ENCODE assay signal across 19 cellular contexts in genomic region chr9:81621785-81622243, GRCh38.
DNase-seq lines count a peak whose midpoint lies in the region; ATAC-seq and TF ChIP-seq lines count a peak whose summit lies in the region.
"Had no signal": no experiment of that assay in that cellular context is flagged by ENCODE, and none has a peak within 500 bp of the region (broad histone marks: within the 10 kb centered on the region; RNA-seq: fewer than 3 reads in every experiment).

No MANE protein-coding gene starts in this region.

- H3K4me1 ChIP-seq in HUES6 (ENCODE audit: control insufficient read depth, insufficient read depth, low read length): peaks cover 45% of the 10 kb centered on the region
- H3K4me1 ChIP-seq in endodermal cell (ENCODE audit: control insufficient read depth, insufficient read depth, low read length): peaks cover 13% of the 10 kb centered on the region

- peak overlapping the region; percentile 67 for H3K27ac ChIP-seq in HUES6 (ENCODE audit: low read depth, low read length)
- peak overlapping the region; percentile 55 for H3K27ac ChIP-seq in endodermal cell (ENCODE audit: low read depth, low read length)
- H3K27ac ChIP-seq: coronary artery, ovary, SK-N-MC, testis had no signal

- H3K4me3 ChIP-seq in HUES6 (ENCODE audit: low read depth, low read length) (no peak overlapping the region), endodermal cell (ENCODE audit: low read length) (no peak overlapping the region)
- H3K4me3 ChIP-seq: coronary artery, ovary, SK-N-MC, testis had no signal

- H3K36me3 ChIP-seq in HUES6 (ENCODE audit: control insufficient read depth, insufficient read depth, low read length) (peaks cover 31% of the 10 kb centered on the region), endodermal cell (ENCODE audit: control insufficient read depth, insufficient read depth, low read length) (peaks cover 43% of the 10 kb centered on the region)
- H3K36me3 ChIP-seq: ovary had no signal

- H3K27me3 ChIP-seq in HUES6 (ENCODE audit: control insufficient read depth, insufficient read depth, low read length) (no peaks in the 10 kb centered on the region), endodermal cell (ENCODE audit: control insufficient read depth, insufficient read depth, low read length, poor library complexity, severe bottlenecking) (no peaks in the 10 kb centered on the region)
- H3K27me3 ChIP-seq: ovary, testis had no signal

- no peak for TF ChIP-seq CTCF in endodermal cell (conservative IDR thresholded peaks at IDR 0.05)

- WGBS in endodermal cell (ENCODE audit: insufficient coverage in 1 of 2, insufficient read length in 1 of 2), 2 experiments: 43% methylated on average over 9 to 10 of the region's 10 CpGs

- H3K9me3 Mint-ChIP-seq in endodermal cell: no peaks in the 10 kb centered on the region
- no peaks in the 10 kb centered on the region for H3K9me3 Mint-ChIP-seq in naive thymus-derived CD8-positive, alpha-beta T cell

- peaks cover 38% of the 10 kb centered on the region for H3K4me1 Mint-ChIP-seq in endodermal cell
- peaks cover 11 to 32% (median 21%) of the 10 kb centered on the region in 4 donors for H3K4me1 Mint-ChIP-seq in naive thymus-derived CD8-positive, alpha-beta T cell

- DNase-seq in NCI-H2107 treated with DMSO at 0.1 percent for 48 hours (lab: John Stamatoyannopoulos, UW; ENCODE audit: unreplicated experiment): peak; percentile 93
- DNase-seq in endodermal cell: peak; percentile 79
- peak; percentile 85 for DNase-seq in retina
- DNase-seq in naive thymus-derived CD8-positive, alpha-beta T cell: no peak
- DNase-seq in EL: no peak
- DNase-seq in germinal center (ENCODE audit: low spot score): no peak
- no peak for DNase-seq in stimulated activated CD4-positive, alpha-beta T cell treated with anti-CD3 and anti-CD28 coated beads, Interleukin-4, amount 100 ng/mL, for 1 hour
- DNase-seq: activated CD4-positive, alpha-beta T cell treated with anti-CD3 and anti-CD28 coated beads for 4 hours; activated CD8-positive, alpha-beta memory T cell treated with anti-CD3 and anti-CD28 coated beads, Interleukin-2, amount 50 U/mL, for 4 hours; MM.1S; NCI-H446; ovary; stimulated activated CD4-positive, alpha-beta T cell treated with anti-CD3 and anti-CD28 coated beads, Interleukin-2, amount 100 ng/mL, for 24 hours; T1000; testis had no signal

- H3K27me3 Mint-ChIP-seq in endodermal cell (ENCODE audit: insufficient read depth): no peaks in the 10 kb centered on the region
- peaks cover 0 to 12% (median 0%) of the 10 kb centered on the region in 5 donors for H3K27me3 Mint-ChIP-seq in naive thymus-derived CD8-positive, alpha-beta T cell

- no peak overlapping the region for H3K4me3 Mint-ChIP-seq in endodermal cell
- H3K4me3 Mint-ChIP-seq in naive thymus-derived CD8-positive, alpha-beta T cell: no peak overlapping the region

- peak overlapping the region; percentile 32 for H3K9ac ChIP-seq in HUES6 (ENCODE audit: low read length)
- no peak overlapping the region for H3K9ac ChIP-seq in endodermal cell (ENCODE audit: extremely low read depth, low read length, poor library complexity, severe bottlenecking)

- no peak overlapping the region for H3K27ac Mint-ChIP-seq in endodermal cell
- no peak overlapping the region for H3K27ac Mint-ChIP-seq in naive thymus-derived CD8-positive, alpha-beta T cell

- ATAC-seq in naive thymus-derived CD8-positive, alpha-beta T cell: no peak
- ATAC-seq: esophagus mucosa had no signal

- peaks cover 31% of the 10 kb centered on the region for H3K36me3 Mint-ChIP-seq in endodermal cell (ENCODE audit: low read depth)
- no peaks in the 10 kb centered on the region for H3K36me3 Mint-ChIP-seq in naive thymus-derived CD8-positive, alpha-beta T cell

- POLR2A ChIA-PET in naive thymus-derived CD8-positive, alpha-beta T cell (lab: Charles Lee): no interaction called here

- H3K9me3 ChIP-seq in HUES6 (ENCODE audit: control insufficient read depth, insufficient read depth, low read depth, low read length) (no peaks in the 10 kb centered on the region), endodermal cell (ENCODE audit: control insufficient read depth, low read length) (no peaks in the 10 kb centered on the region)
- H3K9me3 ChIP-seq: ovary, testis had no signal

Comparison
In these comparisons a context has a peak if more than half of its experiments do, and no peak if none do; other contexts are left out.
1. DNase-seq: peak in NCI-H2107 treated with DMSO at 0.1 percent for 48 hours (single experiment), endodermal cell (single experiment) and retina (single experiment); none in naive thymus-derived CD8-positive, alpha-beta T cell (0 of 10), EL (single experiment), germinal center (single experiment) and stimulated activated CD4-positive, alpha-beta T cell treated with anti-CD3 and anti-CD28 coated beads, Interleukin-4, amount 100 ng/mL, for 1 hour (single experiment).